In genomic region chr4:40962551-40963185, GRCh38 we compare ENCODE assay signal across 36 cellular contexts.
DNase-seq lines count a peak whose midpoint lies in the region; ATAC-seq and TF ChIP-seq lines count a peak whose summit lies in the region.
"Had no signal": no experiment of that assay in that cellular context is flagged by ENCODE, and none has a peak within 500 bp of the region (broad histone marks: within the 10 kb centered on the region; RNA-seq: fewer than 3 reads in every experiment).

No MANE protein-coding gene starts in this region.

- H3K36me3 Mint-ChIP-seq in nephron (ENCODE audit: low read depth): peaks cover 3% of the 10 kb centered on the region
- H3K36me3 Mint-ChIP-seq: activated naive CD8-positive, alpha-beta T cell treated with anti-CD3 and anti-CD28 coated beads, Interleukin-2, amount 10 ng/mL, durations not matched to agents 7 days and 5 days; CD4-positive, alpha-beta memory T cell had no signal

- peak in 1 of 4 donors; percentile 20 for ATAC-seq in heart left ventricle
- ATAC-seq in left cardiac atrium: no peak
- ATAC-seq: activated CD4-positive, CD25-positive, alpha-beta regulatory T cell treated with anti-CD3 and anti-CD28 coated beads, Interleukin-2, amount 50 U/mL, for 24 hours; body of pancreas; left colon; PC-3; right lobe of liver had no signal

- H3K9me3 ChIP-seq in heart left ventricle (no peaks in the 10 kb centered on the region), ascending aorta (no peaks in the 10 kb centered on the region)
- H3K9me3 ChIP-seq: body of pancreas, MG63, right lobe of liver, SK-N-SH, tibial artery had no signal

- H3K4me3 ChIP-seq in heart left ventricle (no peak overlapping the region), ascending aorta (no peak overlapping the region), fibroblast of pulmonary artery (replicated peaks; ENCODE audit: low read depth, low read length) (no peak overlapping the region)
- H3K4me3 ChIP-seq: body of pancreas, MG63, right lobe of liver, spleen, tibial artery had no signal

- DNase-seq in heart left ventricle: no peak
- DNase-seq in left cardiac atrium: no peak
- DNase-seq in ascending aorta (ENCODE audit: low spot score in 2 of 2): no peak
- DNase-seq in fibroblast of pulmonary artery (ENCODE audit: low read depth): peak; percentile 93
- DNase-seq in head of caudate nucleus: no peak
- no peak for DNase-seq in NCI-H2029 treated with DMSO at 0.1 percent for 48 hours (lab: John Stamatoyannopoulos, UW)
- DNase-seq in SW480 (ENCODE audit: low spot score): no peak
- DNase-seq: activated CD4-positive, alpha-beta T cell treated with anti-CD3 and anti-CD28 coated beads, Interleukin-2, amount 50 U/mL, for 48 hours; activated gamma-delta T cell treated with Interleukin-2 at 50 U/mL for 16 hours; activated naive CD8-positive, alpha-beta T cell treated with anti-CD3 and anti-CD28 coated beads, Interleukin-2, amount 10 ng/mL, durations not matched to agents 7 days and 5 days; activated T-cell treated with anti-CD3 and anti-CD28 coated beads, Interleukin-2, amount 50 U/mL, for 48 hours; AML-193; body of pancreas; CD4-positive, alpha-beta memory T cell; DND-41; effector CD8-positive, alpha-beta T cell; foreskin fibroblast; GF-D8; KBM-7; left colon; mesenchymal stem cell; MG63; NCI-H1105; NCI-H187 treated with DMSO at 0.1 percent for 48 hours; NCI-H524 treated with DMSO at 0.1 percent for 48 hours; PC-3; right lobe of liver; SK-N-SH; spleen; stimulated activated CD4-positive, alpha-beta T cell treated with anti-CD3 and anti-CD28 coated beads, Interleukin-2, amount 100 ng/mL, for 24 hours; stimulated activated CD8-positive, alpha-beta memory T cell treated with anti-CD3 and anti-CD28 coated beads, Interleukin-4, amount 100 ng/mL, for 48 hours; tibial artery had no signal

- H3K27me3 ChIP-seq in heart left ventricle (no peaks in the 10 kb centered on the region), ascending aorta (no peaks in the 10 kb centered on the region)
- H3K27me3 ChIP-seq: body of pancreas, MG63, right lobe of liver, spleen, tibial artery had no signal

- H3K4me3 Mint-ChIP-seq in nephron: no peak overlapping the region
- H3K4me3 Mint-ChIP-seq: activated naive CD8-positive, alpha-beta T cell treated with anti-CD3 and anti-CD28 coated beads, Interleukin-2, amount 10 ng/mL, durations not matched to agents 7 days and 5 days; CD4-positive, alpha-beta memory T cell; stimulated activated naive CD8-positive, alpha-beta T cell treated with anti-CD3 and anti-CD28 coated beads, Interleukin-15, Interleukin-2, amounts not matched to agents 100 ng/mL and 50 ng/mL, for 24 hours; T-helper 1 cell treated with Interleukin-12 subunit alpha and Interleukin-12 subunit beta and Interleukin-4 antibody, amounts not matched to agents 30 μg/mL and 1 μg/mL, for 36 hours had no signal

- H3K27ac ChIP-seq in heart left ventricle (peak overlapping the region in 7 of 12 donors; percentile 13 to 51 (median 23)), ascending aorta (peak overlapping the region; percentile 53 to 70)
- H3K27ac ChIP-seq: body of pancreas, spleen had no signal

- TF ChIP-seq CTCF in heart left ventricle (IDR thresholded peaks at IDR 0.05) (no peak), ascending aorta (IDR thresholded peaks at IDR 0.05) (no peak), fibroblast of pulmonary artery (IDR thresholded peaks at IDR 0.05; ENCODE audit: low read length, missing control alignments) (no peak), nephron (IDR thresholded peaks at IDR 0.05; ENCODE audit: unreplicated experiment in 3 of 3) (no peak)

- no peaks in the 10 kb centered on the region for H3K9me3 Mint-ChIP-seq in nephron
- H3K9me3 Mint-ChIP-seq: activated naive CD8-positive, alpha-beta T cell treated with anti-CD3 and anti-CD28 coated beads, Interleukin-2, amount 10 ng/mL, durations not matched to agents 7 days and 5 days; stimulated activated naive CD8-positive, alpha-beta T cell treated with anti-CD3 and anti-CD28 coated beads, Interleukin-15, Interleukin-2, amounts not matched to agents 100 ng/mL and 50 ng/mL, for 24 hours; T-helper 1 cell treated with Interleukin-12 subunit alpha and Interleukin-12 subunit beta and Interleukin-4 antibody, amounts not matched to agents 30 μg/mL and 1 μg/mL, for 36 hours had no signal

- peaks cover 21% of the 10 kb centered on the region for H3K4me1 Mint-ChIP-seq in nephron
- H3K4me1 Mint-ChIP-seq: activated naive CD8-positive, alpha-beta T cell treated with anti-CD3 and anti-CD28 coated beads, Interleukin-2, amount 10 ng/mL, durations not matched to agents 7 days and 5 days; CD4-positive, alpha-beta memory T cell had no signal

- H3K36me3 ChIP-seq in heart left ventricle (no peaks in the 10 kb centered on the region), ascending aorta (no peaks in the 10 kb centered on the region)
- H3K36me3 ChIP-seq: MG63, right lobe of liver, spleen, tibial artery had no signal

- TF ChIP-seq POLR2A in heart left ventricle (IDR thresholded peaks at IDR 0.05): no peak

- peak overlapping the region; percentile 41 to 89 (median 48) for H3K27ac Mint-ChIP-seq in nephron
- H3K27ac Mint-ChIP-seq: activated naive CD8-positive, alpha-beta T cell treated with anti-CD3 and anti-CD28 coated beads, Interleukin-2, amount 10 ng/mL, durations not matched to agents 7 days and 5 days; CD4-positive, alpha-beta memory T cell; stimulated activated naive CD8-positive, alpha-beta T cell treated with anti-CD3 and anti-CD28 coated beads, Interleukin-15, Interleukin-2, amounts not matched to agents 100 ng/mL and 50 ng/mL, for 24 hours; T-helper 1 cell treated with Interleukin-12 subunit alpha and Interleukin-12 subunit beta and Interleukin-4 antibody, amounts not matched to agents 30 μg/mL and 1 μg/mL, for 36 hours had no signal

- H3K27me3 Mint-ChIP-seq in nephron (ENCODE audit: low read depth): no peaks in the 10 kb centered on the region
- H3K27me3 Mint-ChIP-seq: activated naive CD8-positive, alpha-beta T cell treated with anti-CD3 and anti-CD28 coated beads, Interleukin-2, amount 10 ng/mL, durations not matched to agents 7 days and 5 days; stimulated activated naive CD8-positive, alpha-beta T cell treated with anti-CD3 and anti-CD28 coated beads, Interleukin-15, Interleukin-2, amounts not matched to agents 100 ng/mL and 50 ng/mL, for 24 hours had no signal

- WGBS in heart left ventricle, 4 donors: 71 to 77% (median 74%) methylated on average over 7 of the region's 7 CpGs

- intact Hi-C loops in heart left ventricle (cut with DNase I) (no loop called here), left cardiac atrium (cut with DNase I) (no loop called here), ascending aorta (cut with DNase I) (no loop called here), head of caudate nucleus (cut with DNase I) (no loop called here)

- H3K4me1 ChIP-seq in heart left ventricle: peaks cover 0 to 29% (median 8%) of the 10 kb centered on the region in 12 donors
- H3K4me1 ChIP-seq in ascending aorta: peaks cover 14 to 27% of the 10 kb centered on the region in 2 donors
- H3K4me1 ChIP-seq: body of pancreas, right lobe of liver, spleen had no signal
